In genomic region chr1:239778221-239778813, GRCh38 we compare ENCODE assay signal across 18 cellular contexts.
"Had no signal": no experiment of that assay in that cellular context is flagged by ENCODE, and none has a peak within 500 bp of the region (broad histone marks: within the 10 kb centered on the region; RNA-seq: fewer than 3 reads in every experiment).

No MANE protein-coding gene starts in this region.

- H3K36me3 ChIP-seq: right lobe of liver, spleen, stomach had no signal

- H3K27me3 ChIP-seq: foreskin keratinocyte, hepatocyte, right lobe of liver, spleen, stomach had no signal

- H3K4me1 ChIP-seq: foreskin keratinocyte, parathyroid adenoma, psoas muscle, right lobe of liver, spleen had no signal

- H3K9ac ChIP-seq: parathyroid adenoma had no signal

- H3K4me2 ChIP-seq: hepatocyte had no signal

- ATAC-seq: foreskin keratinocyte, left colon, left ventricle myocardium superior, psoas muscle, right lobe of liver had no signal

- H3K4me3 ChIP-seq: hepatocyte, lung, psoas muscle, right lobe of liver, spleen, stomach had no signal

- H3K9me3 ChIP-seq: psoas muscle, right lobe of liver, spleen, stomach had no signal

- H3K27ac ChIP-seq: foreskin keratinocyte, hepatocyte, parathyroid adenoma, psoas muscle, right lobe of liver, spleen, stomach had no signal

- H2AFZ ChIP-seq: hepatocyte, parathyroid adenoma had no signal

- DNase-seq: foreskin keratinocyte; head of caudate nucleus; left colon; left ventricle myocardium superior; mesendoderm; naive B cell; nephron progenitor cell; psoas muscle; retina; right lobe of liver; spleen; stimulated activated CD4-positive, alpha-beta T cell treated with anti-CD3 and anti-CD28 coated beads, Interleukin-15, amount 100 ng/mL, for 24 hours; stimulated activated CD4-positive, alpha-beta T cell treated with anti-CD3 and anti-CD28 coated beads, Interleukin-1b, Interleukin-23, amount 100 ng/mL, for 48 hours; stimulated activated naive CD4-positive, alpha-beta T cell; stomach had no signal

- H3K79me2 ChIP-seq: hepatocyte, parathyroid adenoma had no signal
